In the genomic region with DNA sequence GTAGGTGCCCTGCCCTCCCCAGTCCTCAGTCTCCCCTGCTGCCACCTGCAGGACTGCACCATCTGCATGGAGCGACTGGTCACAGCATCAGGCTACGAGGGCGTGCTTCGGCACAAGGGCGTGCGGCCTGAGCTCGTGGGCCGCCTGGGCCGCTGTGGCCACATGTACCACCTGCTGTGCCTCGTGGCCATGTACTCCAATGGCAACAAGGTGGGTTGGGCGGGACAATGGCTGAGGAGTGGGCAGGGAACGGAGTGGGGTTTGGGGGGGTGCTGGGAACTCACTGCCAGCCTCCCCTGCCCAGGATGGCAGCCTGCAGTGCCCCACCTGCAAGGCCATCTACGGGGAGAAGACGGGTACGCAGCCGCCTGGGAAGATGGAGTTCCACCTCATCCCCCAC, we compare ENCODE assay signal across 2 cellular contexts.
A peak's percentile ranks its signal among the peaks of the same experiment; 100 is the strongest.
TF ChIP-seq lines count a peak whose summit lies in the region.

No MANE protein-coding gene starts in this region.

TF ChIP-seq in HepG2, 621 proteins besides CTCF, POLR2A, EP300 and RAD21:
- no peak for TF ChIP-seq PAF1 (CRISPR knock-in tag; IDR thresholded peaks at IDR 0.05)
- TF ChIP-seq, protein P1, sequence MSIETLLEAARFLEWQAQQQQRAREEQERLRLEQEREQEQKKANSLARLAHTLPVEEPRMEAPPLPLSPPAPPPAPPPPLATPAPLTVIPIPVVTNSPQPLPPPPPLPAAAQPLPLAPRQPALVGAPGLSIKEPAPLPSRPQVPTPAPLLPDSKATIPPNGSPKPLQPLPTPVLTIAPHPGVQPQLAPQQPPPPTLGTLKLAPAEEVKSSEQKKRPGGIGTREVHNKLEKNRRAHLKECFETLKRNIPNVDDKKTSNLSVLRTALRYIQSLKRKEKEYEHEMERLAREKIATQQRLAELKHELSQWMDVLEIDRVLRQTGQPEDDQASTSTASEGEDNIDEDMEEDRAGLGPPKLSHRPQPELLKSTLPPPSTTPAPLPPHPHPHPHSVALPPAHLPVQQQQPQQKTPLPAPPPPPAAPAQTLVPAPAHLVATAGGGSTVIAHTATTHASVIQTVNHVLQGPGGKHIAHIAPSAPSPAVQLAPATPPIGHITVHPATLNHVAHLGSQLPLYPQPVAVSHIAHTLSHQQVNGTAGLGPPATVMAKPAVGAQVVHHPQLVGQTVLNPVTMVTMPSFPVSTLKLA (IDR thresholded peaks at IDR 0.05): peak; percentile 87
- TF ChIP-seq HOXA9 (CRISPR knock-in tag; IDR thresholded peaks at IDR 0.05; ENCODE audit: borderline replicate concordance): no peak
- TF ChIP-seq ZNF775 (CRISPR knock-in tag; IDR thresholded peaks at IDR 0.05; ENCODE audit: borderline replicate concordance): no peak
- TF ChIP-seq ZNF570 (CRISPR knock-in tag; IDR thresholded peaks at IDR 0.05; ENCODE audit: borderline replicate concordance): no peak

TF ChIP-seq in GM23338, 12 proteins besides CTCF, POLR2A, EP300 and RAD21:
- TF ChIP-seq EZH2 (IDR thresholded peaks at IDR 0.05; ENCODE audit: low read depth, unreplicated experiment): no peak
